Comparison of ENCODE assay signal across 8 cellular contexts in the genomic region with DNA sequence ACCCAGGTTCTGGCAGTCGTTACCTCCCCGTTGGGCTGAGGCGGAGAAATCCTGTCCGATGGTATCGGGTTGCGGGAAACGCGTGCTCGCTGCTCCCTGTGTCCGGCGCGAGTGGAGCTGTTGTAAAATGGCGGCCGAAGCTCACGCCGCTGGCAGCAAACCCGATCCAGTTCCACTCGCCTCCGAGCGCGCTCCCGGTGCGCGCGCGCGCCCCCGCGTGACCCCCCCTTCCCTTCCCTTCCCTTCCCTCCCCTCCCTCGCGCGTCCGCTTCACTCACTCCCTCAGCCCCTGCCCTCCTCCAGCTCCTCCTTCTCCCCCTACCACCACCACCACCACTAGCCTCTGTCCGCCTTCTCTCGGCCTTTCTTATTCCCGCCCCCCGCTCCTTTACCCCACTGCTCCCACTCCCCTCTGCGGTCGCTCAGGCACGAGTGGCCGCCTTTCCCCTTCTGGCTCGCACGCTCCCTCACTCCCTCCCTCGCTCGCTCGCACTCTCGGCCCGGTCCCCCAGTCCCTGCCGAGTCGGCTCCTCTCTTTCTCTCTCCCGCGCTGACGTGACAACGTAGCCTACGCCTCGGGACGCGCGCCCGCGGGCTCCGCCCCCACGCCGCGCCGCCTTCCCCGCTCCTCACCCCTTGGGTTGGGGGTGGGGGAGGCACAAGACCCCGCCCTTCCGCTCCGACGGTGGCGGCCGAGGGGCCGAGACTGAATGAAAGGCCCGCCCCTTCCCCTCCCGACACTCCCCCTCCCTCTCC. TPM values are rescaled to one million over a fixed set of nuclear protein-coding genes. Genes with fewer than 3 reads are reported as not detected.
DNase-seq lines count a peak whose midpoint lies in the region; ATAC-seq and TF ChIP-seq lines count a peak whose summit lies in the region.

TSS of gene SYNCRIP (minus strand) at position 113 of the 756 bp plus-strand sequence. CDS start 1,447 bp downstream, outside the sequence.

- H3K4me1 ChIP-seq in breast epithelium = no peaks in the 10 kb centered on the region
- peaks cover 14% of the 10 kb centered on the region; the same call in 1 of the 2 replicates for H3K4me1 ChIP-seq in iPS-20b (ENCODE audit: insufficient read depth, low read length)

- H3K27me3 ChIP-seq in AG04450 (ENCODE audit: control insufficient read depth, insufficient read depth, low read length) (no peaks in the 10 kb centered on the region), WERI-Rb-1 (ENCODE audit: insufficient read depth, low read depth, severe bottlenecking) (no peaks in the 10 kb centered on the region), breast epithelium (no peaks in the 10 kb centered on the region), iPS-20b (ENCODE audit: insufficient read depth, low read length) (no peaks in the 10 kb centered on the region)

- intact Hi-C loops in breast epithelium (cut with DNase I; ENCODE audit: low total_unique reads) = loop anchor here (5.0 kb wide), 1 partner anchor 34 kb away; no protein-coding TSS in a partner anchor

- peak; percentile 96 for DNase-seq in AG04450 (ENCODE audit: low read depth, low spot score)
- peak; percentile 97 for DNase-seq in NCI-H2227 (lab: John Stamatoyannopoulos, UW; ENCODE audit: unreplicated experiment)
- DNase-seq in WERI-Rb-1 = peak; percentile 98
- DNase-seq in breast epithelium (ENCODE audit: low spot score in 2 of 2) = peak; percentile 98 to 99

- CTCF ChIA-PET in AG04450 (lab: Charles Lee) = no interaction called here

- H3K9me3 ChIP-seq in AG04450 (ENCODE audit: control insufficient read depth, insufficient read depth, low read length) (peaks cover 6% of the 10 kb centered on the region; the same call in 1 of the 2 replicates), WERI-Rb-1 (ENCODE audit: severe bottlenecking) (no peaks in the 10 kb centered on the region), breast epithelium (no peaks in the 10 kb centered on the region), iPS-20b (ENCODE audit: insufficient read depth, low read depth, low read length) (no peaks in the 10 kb centered on the region)

- POLR2A ChIA-PET in AG04450 (lab: Yijun Ruan, JAX) = interaction anchor here (0.5 to 9.2 kb wide), 20 partner anchors 9 to 565 kb away, joined by 3 to 582 read pairs (median 8); partner anchors contain the start of genes NT5E and SNX14

- H3K4me3 ChIP-seq in AG04450 (ENCODE audit: low read depth, low read length) (peak within 1 kb of the TSS; percentile 99), WERI-Rb-1 (ENCODE audit: low read depth, low read length) (peak within 1 kb of the TSS; percentile 100), breast epithelium (peak within 1 kb of the TSS; percentile 97 to 98 (median 98)), iPS-20b (ENCODE audit: low read length) (peak within 1 kb of the TSS; percentile 87), skin epidermis (peak within 1 kb of the TSS; percentile 70 to 96 (median 86))

- peak; percentile 98 for TF ChIP-seq POLR2A in breast epithelium (IDR thresholded peaks at IDR 0.05)

- H3K36me3 ChIP-seq in WERI-Rb-1 (peaks cover 45% of the 10 kb centered on the region), breast epithelium (no peaks in the 10 kb centered on the region), iPS-20b (ENCODE audit: insufficient read depth, low read depth, low read length) (peaks cover 40% of the 10 kb centered on the region)

- ATAC-seq in GM18909 (IDR thresholded peaks at IDR 0.05; ENCODE audit: poor library complexity, unreplicated experiment) (peak; percentile 75), HG03159 (IDR thresholded peaks at IDR 0.05; ENCODE audit: unreplicated experiment) (peak; percentile 73)

- H3K27ac ChIP-seq in AG04450 (ENCODE audit: low read depth, low read length) (peak within 1 kb of the TSS; percentile 100), WERI-Rb-1 (peak within 1 kb of the TSS; percentile 99), breast epithelium (peak within 1 kb of the TSS; percentile 98 to 99), iPS-20b (ENCODE audit: low read length) (peak within 1 kb of the TSS; percentile 96), skin epidermis (peak within 1 kb of the TSS; percentile 95 to 100 (median 99))

- TF ChIP-seq CTCF in AG04450 (IDR thresholded peaks at IDR 0.05; ENCODE audit: low read depth, low read length) (no peak), WERI-Rb-1 (IDR thresholded peaks at IDR 0.05; ENCODE audit: low read depth, low read length) (no peak), breast epithelium (IDR thresholded peaks at IDR 0.05) (peak in 1 of 3 donors; percentile 16)

- H3K9ac ChIP-seq in iPS-20b (ENCODE audit: low read depth, low read length) = peak within 1 kb of the TSS; percentile 100

RNA-seq across cellular contexts. Expression of gene SYNCRIP, which starts in this region (rescaled TPM):
- 38.5 and 40.4 TPM in 2 replicates for polyA plus RNA-seq in AG04450 (2011; rRNA removed)
- 22.6 and 30.1 TPM in 2 replicates for polyA minus RNA-seq in AG04450 (2011; rRNA and poly(A)+ RNA removed)
- total RNA-seq in breast epithelium = 10 to 100 TPM; 56.0 to 77.9 (median 67.8) TPM

Comparison
In these comparisons a context has a peak if more than half of its experiments do, and no peak if none do; other contexts are left out.
1. Peak in every context shown above with its lines: DNase-seq, ATAC-seq, H3K4me3 ChIP-seq and H3K27ac ChIP-seq.